Comparison of ENCODE assay signal across 10 cellular contexts in the genomic region with DNA sequence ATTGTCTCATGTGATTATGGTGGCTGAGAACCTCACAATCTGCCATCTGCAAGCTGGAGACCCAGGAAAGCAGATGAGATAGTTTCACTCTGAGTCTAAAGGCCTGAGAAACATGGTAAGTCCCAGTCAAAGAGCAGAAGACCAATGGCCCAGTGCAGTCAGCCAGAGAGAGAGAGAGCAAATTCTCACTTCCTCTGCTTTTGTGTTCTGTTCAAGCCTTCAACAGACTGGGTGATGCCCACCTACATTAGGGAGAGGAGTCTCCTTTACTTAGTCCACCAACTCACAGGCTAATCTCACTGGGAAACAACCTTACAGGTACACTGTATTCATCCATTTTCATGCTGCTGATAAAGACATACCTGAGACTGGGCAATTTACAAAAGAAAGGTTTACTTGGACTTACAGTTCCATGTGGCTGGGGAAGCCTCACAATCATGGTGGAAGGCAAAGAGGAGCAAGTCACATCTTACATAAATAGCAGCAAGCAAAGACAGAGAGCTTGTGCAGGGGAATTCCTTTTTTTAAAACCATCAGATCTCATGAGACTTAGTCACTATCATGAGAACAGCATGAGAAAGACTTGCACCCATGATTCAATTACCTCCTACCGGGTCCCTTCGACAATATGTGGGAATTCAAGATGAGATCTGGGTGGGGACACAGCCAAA.
DNase-seq lines count a peak whose midpoint lies in the region; ATAC-seq lines count a peak whose summit lies in the region.
"Had no signal": no experiment of that assay in that cellular context is flagged by ENCODE, and none has a peak within 500 bp of the region (broad histone marks: within the 10 kb centered on the region; RNA-seq: fewer than 3 reads in every experiment).

No MANE protein-coding gene starts in this region.

- no peak for DNase-seq in RPMI8226
- no peak for DNase-seq in HuH-7.5 (ENCODE audit: low spot score)
- DNase-seq in activated naive CD4-positive, alpha-beta T cell (lab: John Stamatoyannopoulos, UW) = no peak
- no peak for DNase-seq in retina
- DNase-seq: activated T-cell treated with anti-CD3 and anti-CD28 coated beads, Interleukin-2, amount 50 U/mL, for 24 hours; T-helper 9 cell had no signal

- ATAC-seq in GM18519 (IDR thresholded peaks at IDR 0.05; ENCODE audit: low FRiP score, unreplicated experiment) (peak; percentile 79), GM21360 (IDR thresholded peaks at IDR 0.05; ENCODE audit: unreplicated experiment) (peak; percentile 86), HG02970 (IDR thresholded peaks at IDR 0.05; ENCODE audit: low FRiP score, unreplicated experiment) (peak; percentile 72), HG03575 (IDR thresholded peaks at IDR 0.05; ENCODE audit: extremely low read depth, insufficient number of reproducible peaks, low FRiP score, unreplicated experiment) (peak; percentile 80)
